27 cellular contexts compared by ENCODE assay signal in the genomic region with DNA sequence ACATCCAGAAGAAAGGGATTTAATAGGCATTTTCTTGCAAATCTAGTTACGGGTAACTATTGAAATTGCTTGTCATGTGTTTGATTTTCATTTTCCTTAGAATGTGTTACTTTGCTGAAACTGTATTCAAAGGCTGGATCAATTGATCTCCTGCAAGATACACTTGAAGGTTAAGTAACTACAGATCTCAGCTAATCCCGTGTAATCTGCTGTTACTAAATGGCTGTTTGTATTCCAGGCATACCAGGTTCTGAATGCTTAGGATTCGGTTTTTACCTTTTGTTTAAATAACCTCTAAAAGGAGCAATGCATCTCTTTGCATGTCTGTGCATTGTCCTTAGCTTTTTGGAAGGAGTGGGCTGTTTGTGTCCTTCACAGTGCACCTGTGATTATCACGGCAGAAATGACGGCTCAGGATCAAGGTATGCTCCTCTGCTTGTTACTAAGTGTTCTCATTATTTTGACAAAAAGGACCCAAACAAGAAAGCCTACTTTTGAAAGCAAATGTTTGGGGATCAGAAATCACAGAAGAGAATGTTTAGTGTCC. TPM values are rescaled to one million over a fixed set of nuclear protein-coding genes. Genes with fewer than 3 reads are reported as not detected.
"Had no signal": no experiment of that assay in that cellular context is flagged by ENCODE, and none has a peak within 500 bp of the region (broad histone marks: within the 10 kb centered on the region; RNA-seq: fewer than 3 reads in every experiment).

Gene LRIT3 (plus strand): TSS at position 212 of the 547 bp plus-strand sequence. CDS start 95 bp downstream, at position 307.

- H3K27ac Mint-ChIP-seq: activated CD8-positive, alpha-beta T cell treated with anti-CD3 and anti-CD28 coated beads, Interleukin-2, amount 10 ng/mL, durations not matched to agents 7 days and 5 days; activated naive CD8-positive, alpha-beta T cell treated with anti-CD3 and anti-CD28 coated beads, Interleukin-2, amount 10 ng/mL, durations not matched to agents 7 days and 5 days had no signal

- H3K36me3 ChIP-seq: SJCRH30 had no signal

- H3K9ac ChIP-seq: SK-N-SH had no signal

- H3K27me3 ChIP-seq: SJCRH30 had no signal

- H3K4me1 ChIP-seq: SJCRH30 had no signal

- H3K4me3 ChIP-seq: SJCRH30 had no signal

- H3K4me1 Mint-ChIP-seq: activated naive CD8-positive, alpha-beta T cell treated with anti-CD3 and anti-CD28 coated beads, Interleukin-2, amount 10 ng/mL, durations not matched to agents 7 days and 5 days; central memory CD8-positive, alpha-beta T cell had no signal

- H3K4me3 Mint-ChIP-seq: activated CD8-positive, alpha-beta T cell treated with anti-CD3 and anti-CD28 coated beads, Interleukin-2, amount 10 ng/mL, durations not matched to agents 7 days and 5 days; activated naive CD8-positive, alpha-beta T cell treated with anti-CD3 and anti-CD28 coated beads, Interleukin-2, amount 10 ng/mL, durations not matched to agents 7 days and 5 days; central memory CD8-positive, alpha-beta T cell had no signal

- H3K4me2 ChIP-seq: SK-N-SH had no signal

- H3K36me3 Mint-ChIP-seq: activated naive CD8-positive, alpha-beta T cell treated with anti-CD3 and anti-CD28 coated beads, Interleukin-2, amount 10 ng/mL, durations not matched to agents 7 days and 5 days had no signal

- H3K27ac ChIP-seq: SJCRH30, VCaP had no signal

- ATAC-seq: activated CD8-positive, alpha-beta T cell treated with anti-CD3 and anti-CD28 coated beads, Interleukin-2, amount 10 ng/mL, durations not matched to agents 7 days and 5 days; Panc1 had no signal

- H3K9me3 Mint-ChIP-seq: activated naive CD8-positive, alpha-beta T cell treated with anti-CD3 and anti-CD28 coated beads, Interleukin-2, amount 10 ng/mL, durations not matched to agents 7 days and 5 days; central memory CD8-positive, alpha-beta T cell had no signal

- DNase-seq: activated CD4-positive, alpha-beta T cell treated with anti-CD3 and anti-CD28 coated beads for 4 hours; activated CD8-positive, alpha-beta memory T cell treated with anti-CD3 and anti-CD28 coated beads, Interleukin-2, amount 50 U/mL, for 48 hours; activated CD8-positive, alpha-beta T cell treated with anti-CD3 and anti-CD28 coated beads, Interleukin-2, amount 10 ng/mL, durations not matched to agents 7 days and 5 days; activated naive CD4-positive, alpha-beta T cell treated with anti-CD3 and anti-CD28 coated beads, Interleukin-2, amount 50 U/mL, for 16 hours; activated naive CD8-positive, alpha-beta T cell treated with anti-CD3 and anti-CD28 coated beads, Interleukin-2, amount 10 ng/mL, durations not matched to agents 7 days and 5 days; activated T-cell treated with anti-CD3 and anti-CD28 coated beads, Interleukin-2, amount 50 U/mL, for 1 hour; aorta; KG1; NCI-H1048; NCI-H1930; NCI-H2171; NCI-H226; NCI-H526; NCI-H774; NK-92 treated with Interleukin-12 subunit alpha and Interleukin-12 subunit beta, amount 100 ng/mL, for 24 hours; OCI-M1; Right ventricle myocardium superior; RPMI8226; SJCRH30; SK-N-SH; T-helper 1 cell had no signal

- H3K9me3 ChIP-seq: SJCRH30, SK-N-SH had no signal

RNA-seq across cellular contexts. Expression of gene LRIT3, which starts in this region (rescaled TPM):
- total RNA-seq: LHCN-M2, M059J, NCI-H460, Right ventricle myocardium superior had no signal
- polyA plus RNA-seq: SK-N-SH had no signal
